In genomic region chrX:57596109-57596870, GRCh38 we compare ENCODE assay signal across 9 cellular contexts. TPM values are rescaled to one million over a fixed set of nuclear protein-coding genes. Genes with fewer than 3 reads are reported as not detected.
DNase-seq lines count a peak whose midpoint lies in the region; ATAC-seq, FAIRE-seq and TF ChIP-seq lines count a peak whose summit lies in the region.
"Had no signal": no experiment of that assay in that cellular context is flagged by ENCODE, and none has a peak within 500 bp of the region (broad histone marks: within the 10 kb centered on the region; RNA-seq: fewer than 3 reads in every experiment).

No MANE protein-coding gene starts in this region.

- CTCF ChIA-PET in K562 (lab: Yijun Ruan, JAX; ENCODE audit: low intra/inter-chr PET ratio) = no interaction called here

- peaks cover 3% of the 10 kb centered on the region for H3K4me1 Mint-ChIP-seq in type B pancreatic cell (ENCODE audit: unreplicated experiment)

- peaks cover 6% of the 10 kb centered on the region for H3K9me3 Mint-ChIP-seq in type B pancreatic cell

- TF ChIP-seq EP300 in K562 (IDR thresholded peaks at IDR 0.05; ENCODE audit: low read length) = no peak

- 0 out of 2 replicates have a peak overlapping the region, but pooled peaks have one; percentile 8 for H3K4me2 ChIP-seq in K562 (ENCODE audit: insufficient read depth, low read length)

- FAIRE-seq in K562 (lab: Jason Lieb, UNC) = no peak

- no peak overlapping the region for H2AFZ ChIP-seq in K562 (ENCODE audit: low read depth, low read length)

- H3K27me3 Mint-ChIP-seq in type B pancreatic cell = no peaks in the 10 kb centered on the region

- no TSS peak for BruUV-seq in K562 (replicated peaks; lab: Mats Ljungman, UMichigan)

- H3K27me3 ChIP-seq in heart left ventricle (no peaks in the 10 kb centered on the region), K562 (ENCODE audit: control insufficient read depth in 2 of 2, insufficient read depth in 2 of 2, low read length in 2 of 2) (no peaks in the 10 kb centered on the region), right lobe of liver (no peaks in the 10 kb centered on the region)

- DNase-seq in heart left ventricle (no peak), Right ventricle myocardium superior (no peak), K562 (ENCODE audit: extremely low read depth in 1 of 4, low spot score in 3 of 4) (peak in 1 of 4 experiments; percentile 11), right lobe of liver (no peak), type B pancreatic cell (ENCODE audit: extremely low spot score, unreplicated experiment) (no peak), NCI-H2029 (lab: John Stamatoyannopoulos, UW) (no peak), omental fat pad (ENCODE audit: low spot score) (no peak)
- DNase-seq: stimulated activated CD4-positive, alpha-beta T cell treated with anti-CD3 and anti-CD28 coated beads, Interleukin-1b, Interleukin-23, amount 100 ng/mL, for 48 hours had no signal

- intact Hi-C loops in heart left ventricle (cut with DNase I) (loop anchor here in 2 of 10 donors (10.0 kb wide), 1 partner anchor 319 kb away; the partner anchor contains the start of gene ZXDA (in 2 of the 2)), Right ventricle myocardium superior (cut with DNase I) (no loop called here), K562 (cut with micrococcal nuclease) (loop anchor here (5.0 kb wide), 1 partner anchor 439 kb away; no protein-coding TSS in a partner anchor), right lobe of liver (cut with DNase I) (no loop called here)

- H3K4me3 ChIP-seq in heart left ventricle (peak overlapping the region in 8 of 12 donors; percentile 6 to 38 (median 24)), K562 (no peak overlapping the region), right lobe of liver (peak overlapping the region; percentile 14 to 35 (median 23))

- no peak for TF ChIP-seq CTCF in heart left ventricle (IDR thresholded peaks at IDR 0.05)
- TF ChIP-seq CTCF in K562 (IDR thresholded peaks at IDR 0.05 in 2 of 3, conservative IDR thresholded peaks at IDR 0.05 in 1 of 3; ENCODE audit: insufficient read depth in 2 of 3, low read depth in 1 of 3, low read length in 3 of 3) = no peak
- no peak for TF ChIP-seq CTCF in right lobe of liver (IDR thresholded peaks at IDR 0.05)
- no peak for TF ChIP-seq CTCF in type B pancreatic cell (conservative IDR thresholded peaks at IDR 0.05)
- TF ChIP-seq CTCF in omental fat pad (IDR thresholded peaks at IDR 0.05) = no peak

- POLR2A ChIA-PET in K562 (lab: Yijun Ruan, JAX) = no interaction called here

- H3K36me3 ChIP-seq in heart left ventricle (peaks cover 0 to 3% (median 0%) of the 10 kb centered on the region in 9 donors), K562 (ENCODE audit: control insufficient read depth, insufficient read depth, low read length) (no peaks in the 10 kb centered on the region), right lobe of liver (no peaks in the 10 kb centered on the region)

- peak overlapping the region in 9 of 12 donors; percentile 8 to 44 (median 30) for H3K27ac ChIP-seq in heart left ventricle
- no peak overlapping the region for H3K27ac ChIP-seq in K562 (ENCODE audit: extremely low read depth, low read depth, low read length)
- peak overlapping the region; percentile 38 to 58 (median 45) for H3K27ac ChIP-seq in right lobe of liver

- H3K36me3 Mint-ChIP-seq in type B pancreatic cell = peaks cover 8% of the 10 kb centered on the region

- TF ChIP-seq RAD21 in K562 (CRISPR knock-in tag; conservative IDR thresholded peaks at IDR 0.05 in 1 of 2, IDR thresholded peaks at IDR 0.05 in 1 of 2) = no peak

- H3K9ac ChIP-seq in K562 (ENCODE audit: insufficient read depth in 1 of 2, low read depth in 2 of 2, low read length in 2 of 2) = no peak overlapping the region; a peak in 1 of 4 replicates

- WGBS in heart left ventricle, 4 donors = 59 to 68% (median 60%) methylated on average over 4 of the region's 4 CpGs
- 7% methylated on average over 4 of the region's 4 CpGs for WGBS in K562 (ENCODE audit: insufficient coverage, low coverage, missing lambda C conversion rate)
- 24% methylated on average over 4 of the region's 4 CpGs for WGBS in right lobe of liver (ENCODE audit: insufficient coverage, low coverage, low lambda C conversion rate, missing lambda C conversion rate)

- peaks cover 17% of the 10 kb centered on the region for H3K79me2 ChIP-seq in K562 (ENCODE audit: control insufficient read depth, insufficient read depth, low read length)

- H3K4me3 Mint-ChIP-seq in type B pancreatic cell = peak overlapping the region; percentile 66

- TF ChIP-seq POLR2A in heart left ventricle (IDR thresholded peaks at IDR 0.05) = no peak
- TF ChIP-seq POLR2A in K562 (conservative IDR thresholded peaks at IDR 0.05) = no peak
- no peak for TF ChIP-seq POLR2A in right lobe of liver (IDR thresholded peaks at IDR 0.05)

- H3K9me3 ChIP-seq in heart left ventricle (no peaks in the 10 kb centered on the region), K562 (replicated peaks; ENCODE audit: control insufficient read depth, insufficient read depth, low read depth, low read length) (no peaks in the 10 kb centered on the region), right lobe of liver (no peaks in the 10 kb centered on the region)

- H4K20me1 ChIP-seq in K562 (replicated peaks; ENCODE audit: control insufficient read depth, insufficient read depth, low read length) = no peaks in the 10 kb centered on the region

- ATAC-seq in heart left ventricle (no peak), Right ventricle myocardium superior (ENCODE audit: poor library complexity) (no peak), K562 (no peak), right lobe of liver (peak in 2 of 4 donors; percentile 4 to 16), GM18868 (IDR thresholded peaks at IDR 0.05; ENCODE audit: unreplicated experiment) (no peak), omental fat pad (ENCODE audit: low FRiP score) (no peak)

- H3K27ac Mint-ChIP-seq in type B pancreatic cell = peak overlapping the region; percentile 8

- H3K9me1 ChIP-seq in K562 (ENCODE audit: control insufficient read depth, insufficient read depth, low read length) = no peaks in the 10 kb centered on the region

- in situ Hi-C loops in K562 (cut with MboI) = no loop called here

- H3K4me1 ChIP-seq in heart left ventricle (peaks cover 0 to 38% (median 16%) of the 10 kb centered on the region in 12 donors), K562 (replicated peaks in 1 of 2; ENCODE audit: control insufficient read depth in 2 of 2, insufficient read depth in 2 of 2, low read length in 2 of 2) (peaks cover 0 to 9% of the 10 kb centered on the region in 2 experiments; a peak in 2 of 5 replicates), right lobe of liver (peaks cover 0 to 7% (median 0%) of the 10 kb centered on the region in 4 donors)

TF ChIP-seq in K562, 482 proteins besides CTCF, POLR2A, EP300 and RAD21:
- no peak for TF ChIP-seq BACH1 (tag; IDR thresholded peaks at IDR 0.05)
- TF ChIP-seq POLR2H (tag; IDR thresholded peaks at IDR 0.05; ENCODE audit: low read depth) = no peak
- TF ChIP-seq ZNF76 (CRISPR knock-in tag; IDR thresholded peaks at IDR 0.05; ENCODE audit: borderline replicate concordance) = no peak
- no peak for TF ChIP-seq MED1 (CRISPR knock-in tag; IDR thresholded peaks at IDR 0.05; ENCODE audit: borderline replicate concordance)
- TF ChIP-seq ETV5 (CRISPR knock-in tag; IDR thresholded peaks at IDR 0.05; ENCODE audit: low read depth) = no peak
- TF ChIP-seq, protein P1, sequence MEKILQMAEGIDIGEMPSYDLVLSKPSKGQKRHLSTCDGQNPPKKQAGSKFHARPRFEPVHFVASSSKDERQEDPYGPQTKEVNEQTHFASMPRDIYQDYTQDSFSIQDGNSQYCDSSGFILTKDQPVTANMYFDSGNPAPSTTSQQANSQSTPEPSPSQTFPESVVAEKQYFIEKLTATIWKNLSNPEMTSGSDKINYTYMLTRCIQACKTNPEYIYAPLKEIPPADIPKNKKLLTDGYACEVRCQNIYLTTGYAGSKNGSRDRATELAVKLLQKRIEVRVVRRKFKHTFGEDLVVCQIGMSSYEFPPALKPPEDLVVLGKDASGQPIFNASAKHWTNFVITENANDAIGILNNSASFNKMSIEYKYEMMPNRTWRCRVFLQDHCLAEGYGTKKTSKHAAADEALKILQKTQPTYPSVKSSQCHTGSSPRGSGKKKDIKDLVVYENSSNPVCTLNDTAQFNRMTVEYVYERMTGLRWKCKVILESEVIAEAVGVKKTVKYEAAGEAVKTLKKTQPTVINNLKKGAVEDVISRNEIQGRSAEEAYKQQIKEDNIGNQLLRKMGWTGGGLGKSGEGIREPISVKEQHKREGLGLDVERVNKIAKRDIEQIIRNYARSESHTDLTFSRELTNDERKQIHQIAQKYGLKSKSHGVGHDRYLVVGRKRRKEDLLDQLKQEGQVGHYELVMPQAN (IDR thresholded peaks at IDR 0.05; ENCODE audit: borderline replicate concordance) = no peak
- no peak for TF ChIP-seq SP1 (CRISPR knock-in tag; IDR thresholded peaks at IDR 0.05)
- TF ChIP-seq, protein P2, sequence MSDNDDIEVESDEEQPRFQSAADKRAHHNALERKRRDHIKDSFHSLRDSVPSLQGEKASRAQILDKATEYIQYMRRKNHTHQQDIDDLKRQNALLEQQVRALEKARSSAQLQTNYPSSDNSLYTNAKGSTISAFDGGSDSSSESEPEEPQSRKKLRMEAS (CRISPR knock-in tag; IDR thresholded peaks at IDR 0.05) = no peak
- TF ChIP-seq HDAC2 (IDR thresholded peaks at IDR 0.05) = no peak

RNA-seq across cellular contexts. Expression of gene ZXDB, which starts 4.5 kb away (rescaled TPM):
- total RNA-seq in heart left ventricle (10 to 100 TPM in 1 of 9 donors, 1 to 10 TPM in 8; 3.9 to 11.3 (median 7.1) TPM), Right ventricle myocardium superior (4.6 TPM), K562 (2014; rRNA removed) (2.0 and 2.4 TPM in 2 replicates), K562 (2014; rRNA removed; fragmentation: Illumina TruSeq; extraction: Trizol) (2.3 and 2.5 TPM in 2 replicates), K562 (2015; rRNA removed; fragmentation: Illumina TruSeq; extraction: Trizol) (1.9 and 2.0 TPM in 2 replicates), K562 (2021) (2.5 and 2.8 TPM in 2 replicates), right lobe of liver (10 to 100 TPM in 4 of 6 experiments, 1 to 10 TPM in 2; 3.8 to 13.8 (median 11.2) TPM), type B pancreatic cell (ENCODE audit: low replicate concordance) (7.1 and 10.1 TPM in 2 replicates), omental fat pad (10 to 100 TPM in 3 of 4 donors, 1 to 10 TPM in 1; 9.9 to 23.1 (median 12.6) TPM)
- polyA plus RNA-seq in heart left ventricle (1 to 10 TPM; 1.4 to 4.0 TPM), K562 (2011; rRNA removed) (2.6 and 3.0 TPM in 2 replicates), K562 (2014; fragmentation: Illumina TruSeq; extraction: Trizol) (1.7 and 2.0 TPM in 2 replicates), K562 (2014; fragmentation: Nextera tagmentation; extraction: Ambion mirVana) (under 1 TPM; 0.43 to 0.58 TPM), K562 (2014; rRNA removed) (1.1 and 1.3 TPM in 2 replicates)
- total RNA-seq in K562 (2011; cell fraction: chromatin; rRNA removed; ENCODE audit: low replicate concordance) = 2.5 and 3.6 TPM in 2 replicates
- total RNA-seq in K562 (2011; cell fraction: nucleolus; rRNA removed) = 2.5 and 3.3 TPM in 2 replicates
- total RNA-seq in K562 (2011; cell fraction: nucleoplasm; rRNA removed) = 3.1 and 4.0 TPM in 2 replicates
- polyA plus RNA-seq in K562 (2011; cell fraction: cytosol; rRNA removed) = 1.4 and 2.3 TPM in 2 replicates
- polyA plus RNA-seq in K562 (2011; cell fraction: nucleus; rRNA removed) = 1.1 and 1.3 TPM in 2 replicates
- polyA plus RNA-seq in K562 (2012) = 1.5 and 1.9 TPM in 2 replicates
- polyA minus RNA-seq in K562 (2011; rRNA and poly(A)+ RNA removed) = 6.0 and 7.6 TPM in 2 replicates
- 2.9 and 3.1 TPM in 2 replicates for polyA minus RNA-seq in K562 (2011; cell fraction: cytosol; rRNA and poly(A)+ RNA removed)
- 3.4 and 6.1 TPM in 2 replicates for polyA minus RNA-seq in K562 (2011; cell fraction: nucleus; rRNA and poly(A)+ RNA removed)
